5 cellular contexts compared by ENCODE assay signal in genomic region chr1:117904485-117904884, GRCh38.
"Had no signal": no experiment of that assay in that cellular context is flagged by ENCODE, and none has a peak within 500 bp of the region (broad histone marks: within the 10 kb centered on the region; RNA-seq: fewer than 3 reads in every experiment).

No MANE protein-coding gene starts in this region.

- H3K4me3 Mint-ChIP-seq: GM23338, H9, IgD-negative memory B cell had no signal

- H3K9me3 Mint-ChIP-seq: GM23338, H9, IgD-negative memory B cell had no signal

- ATAC-seq: GM23338 had no signal

- H3K27me3 Mint-ChIP-seq: IgD-negative memory B cell had no signal

- DNase-seq: H9, HCEC 1CT, KBM-7 had no signal

- H3K4me3 ChIP-seq: GM23338 had no signal

- H3K4me1 Mint-ChIP-seq: GM23338, H9, IgD-negative memory B cell had no signal

- H3K27ac Mint-ChIP-seq: GM23338, H9, IgD-negative memory B cell had no signal
